ENCODE assay signal across 17 cellular contexts in genomic region chr12:83848702-83849101, GRCh38.
A peak's percentile ranks its signal among the peaks of the same experiment; 100 is the strongest.
DNase-seq lines count a peak whose midpoint lies in the region; ATAC-seq and TF ChIP-seq lines count a peak whose summit lies in the region.
"Had no signal": no experiment of that assay in that cellular context is flagged by ENCODE, and none has a peak within 500 bp of the region (broad histone marks: within the 10 kb centered on the region; RNA-seq: fewer than 3 reads in every experiment).

No MANE protein-coding gene starts in this region.

- H3K27ac Mint-ChIP-seq in activated CD4-positive, alpha-beta memory T cell treated with anti-CD3 and anti-CD28 coated beads for 36 hours: no peak overlapping the region
- H3K27ac Mint-ChIP-seq: B cell; CD4-positive, CD25-positive, alpha-beta regulatory T cell; CD8-positive, alpha-beta T cell; HFFc6 had no signal

- no peaks in the 10 kb centered on the region for H3K36me3 ChIP-seq in HCT116 (ENCODE audit: control insufficient read depth in 1 of 2, insufficient read depth in 2 of 2, low read length in 2 of 2)
- no peaks in the 10 kb centered on the region for H3K36me3 ChIP-seq in trophoblast cell (ENCODE audit: control insufficient read depth in 1 of 2, insufficient read depth in 2 of 2, low read length in 2 of 2)
- H3K36me3 ChIP-seq in ovary: no peaks in the 10 kb centered on the region
- H3K36me3 ChIP-seq: BLaER1 had no signal

- TF ChIP-seq RAD21 in HCT116 (IDR thresholded peaks at IDR 0.05; ENCODE audit: low read depth): no peak
- no peak for TF ChIP-seq RAD21 in Ishikawa (IDR thresholded peaks at IDR 0.05; ENCODE audit: low read depth)

- H3K4me1 ChIP-seq in HCT116 (ENCODE audit: control insufficient read depth in 1 of 2, insufficient read depth in 2 of 2, low read length in 2 of 2) (no peaks in the 10 kb centered on the region), trophoblast cell (ENCODE audit: control insufficient read depth in 1 of 2, insufficient read depth in 2 of 2, low read length in 2 of 2) (no peaks in the 10 kb centered on the region), ovary (ENCODE audit: insufficient read depth) (no peaks in the 10 kb centered on the region)
- H3K4me1 ChIP-seq: BLaER1, Caco-2 had no signal

- no peak overlapping the region for H3K4me2 ChIP-seq in HCT116 (ENCODE audit: low read length)
- no peak overlapping the region for H3K4me2 ChIP-seq in trophoblast cell (ENCODE audit: low read length)
- H3K4me2 ChIP-seq: BLaER1 had no signal

- H2AK5ac ChIP-seq in trophoblast cell (ENCODE audit: low read length): no peak overlapping the region

- H3K79me1 ChIP-seq in trophoblast cell (ENCODE audit: low read length): no peaks in the 10 kb centered on the region

- RAD21 ChIA-PET in HCT116 (lab: Charles Lee; ENCODE audit: low non-redundant PET in 1 of 2, low total read pairs in 2 of 2, uncharacterized antibody in 2 of 2, unreplicated experiment in 2 of 2): no interaction called here

- H3K4me3 Mint-ChIP-seq in activated CD4-positive, alpha-beta memory T cell treated with anti-CD3 and anti-CD28 coated beads for 36 hours: no peak overlapping the region
- H3K4me3 Mint-ChIP-seq: B cell; CD4-positive, CD25-positive, alpha-beta regulatory T cell; CD8-positive, alpha-beta T cell; HFFc6 had no signal

- H2BK120ac ChIP-seq in trophoblast cell (ENCODE audit: insufficient read depth, low read length, poor library complexity): no peak overlapping the region

- H3K27me3 ChIP-seq in HCT116 (ENCODE audit: insufficient read depth, low read length) (no peaks in the 10 kb centered on the region), trophoblast cell (ENCODE audit: insufficient read depth, low read length) (no peaks in the 10 kb centered on the region), ovary (no peaks in the 10 kb centered on the region)
- H3K27me3 ChIP-seq: BLaER1 had no signal

- no peaks in the 10 kb centered on the region for H3K9me3 Mint-ChIP-seq in activated CD4-positive, alpha-beta memory T cell treated with anti-CD3 and anti-CD28 coated beads for 36 hours
- H3K9me3 Mint-ChIP-seq: HFFc6 had no signal

- intact Hi-C loops in HCT116 (cut with micrococcal nuclease) (no loop called here), ovary (cut with DNase I) (no loop called here)
- intact Hi-C loops in activated CD4-positive, alpha-beta memory T cell treated with anti-CD3 and anti-CD28 coated beads for 36 hours (cut with micrococcal nuclease): no loop called here

- H3K79me2 ChIP-seq in HCT116 (ENCODE audit: insufficient read depth, low read length) (no peaks in the 10 kb centered on the region), trophoblast cell (ENCODE audit: control insufficient read depth, insufficient read depth, low read length, poor library complexity) (no peaks in the 10 kb centered on the region)

- TF ChIP-seq EP300 in Ishikawa (IDR thresholded peaks at IDR 0.05; ENCODE audit: borderline replicate concordance) (no peak), ovary (IDR thresholded peaks at IDR 0.05) (no peak)

- no peak overlapping the region for H4K91ac ChIP-seq in trophoblast cell (ENCODE audit: low read depth, low read length)

- no TSS peak for BruUV-seq in HCT116 (replicated peaks; lab: Mats Ljungman, UMichigan)

- CTCF ChIA-PET in HCT116 (lab: Charles Lee): no interaction called here
- CTCF ChIA-PET in activated CD4-positive, alpha-beta memory T cell treated with anti-CD3 and anti-CD28 coated beads for 36 hours (lab: Charles Lee): no interaction called here

- WGBS in trophoblast cell (ENCODE audit: extremely low coverage, insufficient coverage, insufficient read length): no CpG with 5 or more reads among the region's 1 CpG
- 62 to 85% (median 73%) methylated on average over 1 of the region's 1 CpG for WGBS in ovary, 3 donors

- H3K4me3 ChIP-seq in HCT116 (replicated peaks in 1 of 2; ENCODE audit: low read depth in 1 of 2, low read length in 2 of 2) (no peak overlapping the region), trophoblast cell (ENCODE audit: low read depth, low read length) (no peak overlapping the region), ovary (no peak overlapping the region)
- H3K4me3 ChIP-seq: BLaER1 had no signal

- H3K9me2 ChIP-seq in HCT116 (ENCODE audit: insufficient read depth): no peaks in the 10 kb centered on the region

- H3K27ac ChIP-seq in HCT116 (ENCODE audit: low read depth, low read length): no peak overlapping the region
- H3K27ac ChIP-seq in trophoblast cell (ENCODE audit: low read depth, low read length): no peak overlapping the region
- H3K27ac ChIP-seq in ovary: no peak overlapping the region
- H3K27ac ChIP-seq: BLaER1, C4-2B had no signal

- no peaks in the 10 kb centered on the region for H3K9me3 ChIP-seq in HCT116 (ENCODE audit: control insufficient read depth in 1 of 2, insufficient read depth in 1 of 2, low read depth in 1 of 2, low read length in 2 of 2)
- no peaks in the 10 kb centered on the region for H3K9me3 ChIP-seq in trophoblast cell (ENCODE audit: insufficient read depth, low read depth, low read length)
- H3K9me3 ChIP-seq in ovary: no peaks in the 10 kb centered on the region
- H3K9me3 ChIP-seq: BLaER1, Caco-2 had no signal

- H2BK5ac ChIP-seq in trophoblast cell (ENCODE audit: low read depth, low read length, poor library complexity): no peak overlapping the region

- H3K27me3 Mint-ChIP-seq in activated CD4-positive, alpha-beta memory T cell treated with anti-CD3 and anti-CD28 coated beads for 36 hours: no peaks in the 10 kb centered on the region
- H3K27me3 Mint-ChIP-seq: B cell; CD4-positive, CD25-positive, alpha-beta regulatory T cell had no signal

- H2BK12ac ChIP-seq in trophoblast cell (ENCODE audit: low read length): no peak overlapping the region

- H3K4ac ChIP-seq in trophoblast cell (ENCODE audit: low read depth, low read length): no peak overlapping the region

- no peak overlapping the region for H3K14ac ChIP-seq in trophoblast cell (ENCODE audit: low read length)

- H4K20me1 ChIP-seq in HCT116 (ENCODE audit: insufficient read depth): no peaks in the 10 kb centered on the region
- H4K20me1 ChIP-seq: BLaER1 had no signal

- TF ChIP-seq POLR2A in HCT116 (IDR thresholded peaks at IDR 0.05; ENCODE audit: borderline replicate concordance, extremely low read depth, insufficient read depth, insufficient read length) (no peak), ovary (IDR thresholded peaks at IDR 0.05) (no peak)

- POLR2A ChIA-PET in HCT116 (lab: Charles Lee): no interaction called here
- POLR2A ChIA-PET in activated CD4-positive, alpha-beta memory T cell treated with anti-CD3 and anti-CD28 coated beads for 36 hours (lab: Charles Lee): no interaction called here

- H3K36me3 Mint-ChIP-seq in activated CD4-positive, alpha-beta memory T cell treated with anti-CD3 and anti-CD28 coated beads for 36 hours: no peaks in the 10 kb centered on the region
- H3K36me3 Mint-ChIP-seq: CD4-positive, CD25-positive, alpha-beta regulatory T cell; CD8-positive, alpha-beta T cell had no signal

- no peak overlapping the region for H3K23ac ChIP-seq in trophoblast cell (ENCODE audit: low read length)

- H3K9ac ChIP-seq in HCT116 (ENCODE audit: low read length) (no peak overlapping the region), trophoblast cell (ENCODE audit: low read length) (no peak overlapping the region)
- H3K9ac ChIP-seq: BLaER1 had no signal

- no peak overlapping the region for H4K12ac ChIP-seq in trophoblast cell (ENCODE audit: low read depth, low read length)

- no peaks in the 10 kb centered on the region for H3K4me1 Mint-ChIP-seq in activated CD4-positive, alpha-beta memory T cell treated with anti-CD3 and anti-CD28 coated beads for 36 hours (ENCODE audit: low read depth)
- H3K4me1 Mint-ChIP-seq: B cell; CD4-positive, CD25-positive, alpha-beta regulatory T cell had no signal

- H3K18ac ChIP-seq in trophoblast cell (ENCODE audit: low read length): no peak overlapping the region

- H2AFZ ChIP-seq in HCT116 (ENCODE audit: low read depth, low read length, poor library complexity, severe bottlenecking) (no peak overlapping the region), trophoblast cell (ENCODE audit: insufficient read depth, low read length, poor library complexity) (no peak overlapping the region)

- TF ChIP-seq CTCF in HCT116 (IDR thresholded peaks at IDR 0.05 in 2 of 3, conservative IDR thresholded peaks at IDR 0.05 in 1 of 3; ENCODE audit: borderline replicate concordance in 1 of 3, insufficient read depth in 1 of 3, low read depth in 2 of 3, low read length in 2 of 3) (no peak), ovary (IDR thresholded peaks at IDR 0.05) (no peak)

- DNase-seq in HCT116 (ENCODE audit: low read depth, low spot score) (no peak), amniotic epithelial cell (ENCODE audit: low read depth) (peak; percentile 7), trophoblast cell (no peak), ovary (no peak)
- no peak for DNase-seq in activated CD4-positive, alpha-beta memory T cell treated with anti-CD3 and anti-CD28 coated beads for 36 hours
- DNase-seq: Caco-2; CD4-positive, CD25-positive, alpha-beta regulatory T cell; CD8-positive, alpha-beta T cell; DMS153; DND-41; H7; HCEC 1CT; HFFc6 had no signal

- no peak overlapping the region for H4K8ac ChIP-seq in trophoblast cell (ENCODE audit: low read depth, low read length)

- ATAC-seq in HCT116: no peak
- ATAC-seq: CD8-positive, alpha-beta T cell had no signal

TF ChIP-seq in Ishikawa, 13 proteins besides CTCF, POLR2A, EP300 and RAD21 (continues in another document):
- TF ChIP-seq REST (IDR thresholded peaks at IDR 0.05; ENCODE audit: low read depth): peak; percentile 59
- no peak for TF ChIP-seq TCF12 (IDR thresholded peaks at IDR 0.05; ENCODE audit: low read depth)
